Comparison of ENCODE assay signal across 26 cellular contexts in the genomic region with DNA sequence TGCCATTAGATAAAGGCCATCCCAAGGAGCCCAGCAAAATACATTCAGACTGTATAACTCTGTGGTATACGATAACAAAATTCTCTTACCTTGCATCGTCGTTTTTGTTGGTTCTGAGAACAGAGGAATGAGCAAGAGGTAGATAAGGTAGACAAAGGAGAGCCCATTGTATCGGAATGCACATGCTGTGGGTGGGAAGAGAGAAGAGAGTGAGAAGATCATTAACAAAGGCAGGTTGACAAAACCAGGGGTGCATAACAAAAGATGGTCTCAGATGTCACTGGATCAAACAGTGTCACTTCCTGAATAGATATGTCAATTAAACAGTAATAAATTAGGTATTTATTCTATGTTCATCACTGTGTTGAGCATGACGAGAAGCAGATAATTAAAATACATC.
"Had no signal": no experiment of that assay in that cellular context is flagged by ENCODE, and none has a peak within 500 bp of the region (broad histone marks: within the 10 kb centered on the region; RNA-seq: fewer than 3 reads in every experiment).

No MANE protein-coding gene starts in this region.

- DNase-seq: dorsolateral prefrontal cortex; effector CD8-positive, alpha-beta T cell; gastrocnemius medialis; heart right ventricle; hypothalamus; kidney; left cardiac atrium; left ventricle myocardium inferior; lower lobe of right lung; mesenchymal stem cell; naive B cell; psoas muscle; retina; right lobe of liver; spleen; stimulated activated CD4-positive, alpha-beta T cell treated with anti-CD3 and anti-CD28 coated beads, Interleukin-15, amount 100 ng/mL, for 24 hours; stimulated activated CD4-positive, alpha-beta T cell treated with anti-CD3 and anti-CD28 coated beads, Interleukin-1b, Interleukin-23, amount 100 ng/mL, for 48 hours; stimulated activated CD4-positive, alpha-beta T cell treated with anti-CD3 and anti-CD28 coated beads, Interleukin-4, amount 100 ng/mL, for 24 hours; upper lobe of right lung had no signal

- ATAC-seq: esophagus mucosa; gastrocnemius medialis; heart right ventricle; left cardiac atrium; lower lobe of right lung; psoas muscle; right lobe of liver; stimulated activated memory B cell treated with anti-CD40 and anti-IgM and Interleukin-4, amounts not matched to agents 10 μg/mL and 1 μg/mL and 100 μg/mL, for 72 hours; upper lobe of right lung had no signal

- H3K4me3 ChIP-seq: coronary artery, dorsolateral prefrontal cortex, gastrocnemius medialis, heart right ventricle, left ventricle myocardium inferior, lower lobe of right lung, psoas muscle, right lobe of liver, spleen, tibial nerve, upper lobe of right lung, vagina had no signal

- H3K27me3 ChIP-seq: dorsolateral prefrontal cortex, gastrocnemius medialis, heart right ventricle, right lobe of liver, spleen, tibial nerve, upper lobe of right lung, vagina had no signal

- H3K4me1 ChIP-seq: gastrocnemius medialis, heart right ventricle, left ventricle myocardium inferior, lower lobe of right lung, psoas muscle, right lobe of liver, spleen, tibial nerve, upper lobe of right lung, vagina had no signal

- H3K27ac Mint-ChIP-seq: naive B cell; nephron; stimulated activated memory B cell treated with anti-CD40 and anti-IgM and Interleukin-4, amounts not matched to agents 10 μg/mL and 1 μg/mL and 100 μg/mL, for 72 hours; stimulated activated naive CD8-positive, alpha-beta T cell treated with anti-CD3 and anti-CD28 coated beads, Interleukin-15, Interleukin-2, amounts not matched to agents 100 ng/mL and 50 ng/mL, for 24 hours had no signal

- H3K36me3 Mint-ChIP-seq: naive B cell; stimulated activated memory B cell treated with anti-CD40 and anti-IgM and Interleukin-4, amounts not matched to agents 10 μg/mL and 1 μg/mL and 100 μg/mL, for 72 hours had no signal

- H3K27me3 Mint-ChIP-seq: stimulated activated memory B cell treated with anti-CD40 and anti-IgM and Interleukin-4, amounts not matched to agents 10 μg/mL and 1 μg/mL and 100 μg/mL, for 72 hours; stimulated activated naive CD8-positive, alpha-beta T cell treated with anti-CD3 and anti-CD28 coated beads, Interleukin-15, Interleukin-2, amounts not matched to agents 100 ng/mL and 50 ng/mL, for 24 hours had no signal

- H3K9me3 ChIP-seq: gastrocnemius medialis, left ventricle myocardium inferior, lower lobe of right lung, psoas muscle, right lobe of liver, upper lobe of right lung, vagina had no signal

- H3K27ac ChIP-seq: coronary artery, dorsolateral prefrontal cortex, gastrocnemius medialis, heart right ventricle, left ventricle myocardium inferior, lower lobe of right lung, psoas muscle, right lobe of liver, spleen, tibial nerve, upper lobe of right lung, vagina had no signal

- H3K4me3 Mint-ChIP-seq: naive B cell; nephron; stimulated activated memory B cell treated with anti-CD40 and anti-IgM and Interleukin-4, amounts not matched to agents 10 μg/mL and 1 μg/mL and 100 μg/mL, for 72 hours; stimulated activated naive CD8-positive, alpha-beta T cell treated with anti-CD3 and anti-CD28 coated beads, Interleukin-15, Interleukin-2, amounts not matched to agents 100 ng/mL and 50 ng/mL, for 24 hours had no signal

- H3K4me1 Mint-ChIP-seq: naive B cell; nephron; stimulated activated memory B cell treated with anti-CD40 and anti-IgM and Interleukin-4, amounts not matched to agents 10 μg/mL and 1 μg/mL and 100 μg/mL, for 72 hours had no signal

- H3K36me3 ChIP-seq: gastrocnemius medialis, heart right ventricle, left ventricle myocardium inferior, lower lobe of right lung, right lobe of liver, spleen, tibial nerve, upper lobe of right lung, vagina had no signal
